ENCODE assay signal across 1 cellular context in genomic region chr3:49717539-49718418, GRCh38.
A peak's percentile ranks its signal among the peaks of the same experiment; 100 is the strongest.
TF ChIP-seq lines count a peak whose summit lies in the region.

No MANE protein-coding gene starts in this region.

TF ChIP-seq in K562, 482 proteins besides CTCF, POLR2A, EP300 and RAD21:
- no peak for TF ChIP-seq ARID1B (IDR thresholded peaks at IDR 0.05)
- no peak for TF ChIP-seq NRF1 (conservative IDR thresholded peaks at IDR 0.05 in 1 of 2, IDR thresholded peaks at IDR 0.05 in 1 of 2)
- TF ChIP-seq MTF1 (CRISPR knock-in tag; IDR thresholded peaks at IDR 0.05; ENCODE audit: borderline replicate concordance), result no peak
- TF ChIP-seq OTX1 (CRISPR knock-in tag; IDR thresholded peaks at IDR 0.05), result no peak
- peak; percentile 42 for TF ChIP-seq POLR2G (IDR thresholded peaks at IDR 0.05; ENCODE audit: low read depth, low read length)
- TF ChIP-seq E2F6 (IDR thresholded peaks at IDR 0.05; ENCODE audit: borderline replicate concordance in 1 of 2, extremely low read depth in 1 of 2, insufficient read depth in 1 of 2, insufficient read length in 1 of 2, low read depth in 1 of 2, low read length in 1 of 2, poor library complexity in 1 of 2, severe bottlenecking in 1 of 2), result peak in 1 of 2 experiments; percentile 5
- peak; percentile 62 for TF ChIP-seq RBM22 (IDR thresholded peaks at IDR 0.05; ENCODE audit: low read depth, low read length, poor library complexity, severe bottlenecking)
- no peak for TF ChIP-seq MLX (CRISPR knock-in tag; conservative IDR thresholded peaks at IDR 0.05)
- TF ChIP-seq KAT8 (IDR thresholded peaks at IDR 0.05; ENCODE audit: low read depth), result no peak
- TF ChIP-seq MAFG (tag; conservative IDR thresholded peaks at IDR 0.05), result no peak
- peak; percentile 45; the same call in 1 of the 2 replicates for TF ChIP-seq RBFOX2 (IDR thresholded peaks at IDR 0.05; ENCODE audit: low read depth, low read length)
